Comparison of ENCODE assay signal across 32 cellular contexts in genomic region chr22:35558719-35559118, GRCh38. TPM values are rescaled to one million over a fixed set of nuclear protein-coding genes. Genes with fewer than 3 reads are reported as not detected.
"Had no signal": no experiment of that assay in that cellular context is flagged by ENCODE, and none has a peak within 500 bp of the region (broad histone marks: within the 10 kb centered on the region; RNA-seq: fewer than 3 reads in every experiment).

No MANE protein-coding gene starts in this region.

- ATAC-seq: activated CD4-positive, alpha-beta T cell treated with anti-CD3 and anti-CD28 coated beads for 36 hours; activated CD4-positive, CD25-positive, alpha-beta regulatory T cell treated with anti-CD3 and anti-CD28 coated beads, Interleukin-2, amount 50 U/mL, for 24 hours; activated CD8-positive, alpha-beta T cell treated with anti-CD3 and anti-CD28 coated beads for 36 hours; activated naive CD8-positive, alpha-beta T cell treated with anti-CD3 and anti-CD28 coated beads, Interleukin-2, amount 50 U/mL, for 24 hours; activated T-cell treated with anti-CD3 and anti-CD28 coated beads, Interleukin-2, amount 50 U/mL, for 4 hours; activated T-cell treated with anti-CD3 and anti-CD28 coated beads, Interleukin-2, amount 50 U/mL, for 72 hours; activated T-helper 17 cell treated with anti-CD3 and anti-CD28 coated beads, Interleukin-2, amount 50 U/mL, for 72 hours had no signal

- H3K36me3 ChIP-seq: ascending aorta, cardiac muscle cell had no signal

- H3K4me1 ChIP-seq: ascending aorta had no signal

- H3K4me3 ChIP-seq: ascending aorta, cardiac muscle cell had no signal

- H3K27me3 ChIP-seq: ascending aorta, cardiac muscle cell had no signal

- DNase-seq: activated CD4-positive, alpha-beta memory T cell treated with anti-CD3 and anti-CD28 coated beads for 36 hours; activated CD4-positive, alpha-beta T cell treated with anti-CD3 and anti-CD28 coated beads for 1 hour; activated CD4-positive, alpha-beta T cell treated with anti-CD3 and anti-CD28 coated beads for 36 hours; activated CD4-positive, alpha-beta T cell treated with anti-CD3 and anti-CD28 coated beads, Interleukin-2, amount 10 ng/mL, durations not matched to agents 24 days and 14 days; activated CD4-positive, alpha-beta T cell treated with anti-CD3 and anti-CD28 coated beads, Interleukin-2, amount 50 U/mL, for 1 hour; activated CD4-positive, alpha-beta T cell treated with anti-CD3 and anti-CD28 coated beads, Interleukin-2, amount 50 U/mL, for 4 hours; activated CD4-positive, CD25-positive, alpha-beta regulatory T cell; activated CD8-positive, alpha-beta memory T cell treated with anti-CD3 and anti-CD28 coated beads, Interleukin-2, amount 50 U/mL, for 4 hours; activated CD8-positive, alpha-beta T cell treated with anti-CD3 and anti-CD28 coated beads for 36 hours; activated gamma-delta T cell; activated naive CD4-positive, alpha-beta T cell treated with anti-CD3 and anti-CD28 coated beads, Interleukin-2, amount 10 ng/mL, durations not matched to agents 7 days and 5 days; activated naive CD4-positive, alpha-beta T cell treated with Interleukin-2 at 50 U/mL for 16 hours; activated naive CD8-positive, alpha-beta T cell treated with anti-CD3 and anti-CD28 coated beads, Interleukin-2, amount 10 ng/mL, durations not matched to agents 7 days and 5 days; activated naive CD8-positive, alpha-beta T cell treated with anti-CD3 and anti-CD28 coated beads, Interleukin-2, amount 50 U/mL, for 24 hours; activated T-cell treated with anti-CD3 and anti-CD28 coated beads for 4 hours; activated T-cell treated with anti-CD3 and anti-CD28 coated beads, Interleukin-2, amount 50 U/mL, for 1 hour; activated T-cell treated with anti-CD3 and anti-CD28 coated beads, Interleukin-2, amount 50 U/mL, for 4 hours; activated T-cell treated with anti-CD3 and anti-CD28 coated beads, Interleukin-2, amount 50 U/mL, for 72 hours; amygdala; anterior cingulate cortex; caudate nucleus; cerebellar nuclear complex; T-helper 2 cell; T-helper 9 cell had no signal

- FAIRE-seq: bronchial epithelial cell had no signal

- H3K9me3 ChIP-seq: ascending aorta had no signal

- H3K27ac ChIP-seq: ascending aorta, cardiac muscle cell, VCaP had no signal

RNA-seq across cellular contexts. Expression of gene RASD2, which starts 18.1 kb away (rescaled TPM):
- total RNA-seq: activated CD4-positive, alpha-beta T cell treated with anti-CD3 and anti-CD28 coated beads, Interleukin-2, amount 10 ng/mL, durations not matched to agents 24 days and 14 days; activated CD8-positive, alpha-beta T cell treated with anti-CD3 and anti-CD28 coated beads for 36 hours; activated naive CD8-positive, alpha-beta T cell treated with anti-CD3 and anti-CD28 coated beads, Interleukin-2, amount 10 ng/mL, durations not matched to agents 7 days and 5 days; activated T-helper 1 cell treated with anti-CD3 and anti-CD28 coated beads, Interleukin-12 subunit alpha, Interleukin-12 subunit beta, Interleukin-2, Interleukin-4 antibody, amounts not matched to agents 30 ng/mL and 10 ng/mL and 1 ng/mL, durations not matched to agents 14 hours and 24 hours and 36 hours had no signal

RNA-seq across cellular contexts. Expression of gene MB, which starts 58.4 kb away (rescaled TPM):
- total RNA-seq: activated CD4-positive, alpha-beta memory T cell treated with anti-CD3 and anti-CD28 coated beads for 36 hours; activated CD4-positive, alpha-beta T cell treated with anti-CD3 and anti-CD28 coated beads for 36 hours; activated CD8-positive, alpha-beta T cell treated with anti-CD3 and anti-CD28 coated beads for 36 hours; activated naive CD8-positive, alpha-beta T cell treated with anti-CD3 and anti-CD28 coated beads, Interleukin-2, amount 10 ng/mL, durations not matched to agents 7 days and 5 days; ascending aorta; bronchial epithelial cell; chondrocyte had no signal
